In genomic region chr3:23999012-23999641, GRCh38 we compare ENCODE assay signal across 8 cellular contexts. TPM values are rescaled to one million over a fixed set of nuclear protein-coding genes. Genes with fewer than 3 reads are reported as not detected.
DNase-seq lines count a peak whose midpoint lies in the region; ATAC-seq and TF ChIP-seq lines count a peak whose summit lies in the region.

No MANE protein-coding gene starts in this region.

- no peak overlapping the region for H3K4me3 Mint-ChIP-seq in CD14-positive monocyte

- intact Hi-C loops in CD14-positive monocyte (cut with micrococcal nuclease), result loop anchor here (5.0 kb wide), 1 partner anchor 238 kb away; no protein-coding TSS in a partner anchor

- peaks cover 0 to 6% (median 0%) of the 10 kb centered on the region in 3 donors for H3K27me3 Mint-ChIP-seq in CD14-positive monocyte (ENCODE audit: low read depth in 3 of 3)

- peak; percentile 88 for TF ChIP-seq CTCF in CD14-positive monocyte (IDR thresholded peaks at IDR 0.05)

- ATAC-seq in GM19455 (IDR thresholded peaks at IDR 0.05; ENCODE audit: unreplicated experiment), result peak; percentile 55

- no peaks in the 10 kb centered on the region for H3K9me3 Mint-ChIP-seq in CD14-positive monocyte

- peak; percentile 54 for DNase-seq in CD14-positive monocyte (ENCODE audit: low spot score)
- peak; percentile 14 for DNase-seq in NCI-H146 treated with DMSO at 0.1 percent for 48 hours (lab: John Stamatoyannopoulos, UW; ENCODE audit: unreplicated experiment)
- DNase-seq in activated CD4-positive, alpha-beta T cell treated with anti-CD3 and anti-CD28 coated beads for 24 hours (ENCODE audit: low read depth in 2 of 2), result peak; percentile 56
- peak; percentile 26 to 55 for DNase-seq in dermis microvascular lymphatic vessel endothelial cell (ENCODE audit: low read depth in 2 of 2)
- DNase-seq in lung microvascular endothelial cell (ENCODE audit: low read depth in 2 of 2), result peak; percentile 56 to 67
- peak; percentile 16 to 17 for DNase-seq in stimulated activated CD8-positive, alpha-beta memory T cell treated with anti-CD3 and anti-CD28 coated beads, Interleukin-2, amount 100 ng/mL, for 1 hour (ENCODE audit: low read depth in 2 of 2)
- no peak for DNase-seq in NCI-H1048 (lab: John Stamatoyannopoulos, UW)

- H3K27ac Mint-ChIP-seq in CD14-positive monocyte, result no peak overlapping the region

- peaks cover 4% of the 10 kb centered on the region for H3K4me1 Mint-ChIP-seq in CD14-positive monocyte

- H3K36me3 Mint-ChIP-seq in CD14-positive monocyte, result no peaks in the 10 kb centered on the region

RNA-seq across cellular contexts. Expression of gene NR1D2, which starts 54.0 kb away (rescaled TPM):
- polyA plus RNA-seq in CD14-positive monocyte, result 1 to 10 TPM; 4.1 to 5.4 TPM
- total RNA-seq in dermis microvascular lymphatic vessel endothelial cell (25.9 and 34.5 TPM in 2 replicates), lung microvascular endothelial cell (22.7 and 31.3 TPM in 2 replicates)
